8 cellular contexts compared by ENCODE assay signal in genomic region chr11:76733906-76734305, GRCh38. TPM values are rescaled to one million over a fixed set of nuclear protein-coding genes. Genes with fewer than 3 reads are reported as not detected.
A peak's percentile ranks its signal among the peaks of the same experiment; 100 is the strongest.
DNase-seq lines count a peak whose midpoint lies in the region; TF ChIP-seq lines count a peak whose summit lies in the region.
"Not testable (repeated sequence)": the region's sequence is repeated elsewhere in the genome, so short reads cannot be mapped to it uniquely, and the experiment has no call there.

No MANE protein-coding gene starts in this region.

- H3K4me1 ChIP-seq in spleen = peaks cover 0 to 25% (median 8%) of the 10 kb centered on the region in 6 donors

- not testable (repeated sequence) for H3K9me3 Mint-ChIP-seq in endothelial cell (ENCODE audit: unreplicated experiment)

- H3K27ac ChIP-seq in RWPE1, spleen: not testable (repeated sequence)

- not testable (repeated sequence) for H3K36me3 ChIP-seq in spleen

- H3K4me3 ChIP-seq in spleen = not testable (repeated sequence)

- not testable (repeated sequence) for H3K36me3 Mint-ChIP-seq in endothelial cell (ENCODE audit: low read depth, unreplicated experiment)

- not testable (repeated sequence) for H3K9me3 ChIP-seq in spleen

- TF ChIP-seq POLR2A in spleen (IDR thresholded peaks at IDR 0.05) = not testable (repeated sequence)

- H3K4me1 Mint-ChIP-seq in endothelial cell (ENCODE audit: unreplicated experiment) = not testable (repeated sequence)

- TF ChIP-seq CTCF in RWPE1 (conservative IDR thresholded peaks at IDR 0.05; ENCODE audit: low read depth) = peak; percentile 43
- TF ChIP-seq CTCF in endothelial cell (IDR thresholded peaks at IDR 0.05; ENCODE audit: unreplicated experiment) = peak; percentile 70
- TF ChIP-seq CTCF in spleen (IDR thresholded peaks at IDR 0.05 in 8 of 11, conservative IDR thresholded peaks at IDR 0.05 in 3 of 11) = peak in 10 of 11 experiments; percentile 29 to 72 (median 52)

- H3K4me3 Mint-ChIP-seq in endothelial cell (ENCODE audit: unreplicated experiment) = not testable (repeated sequence)

- H3K27me3 ChIP-seq in spleen (replicated peaks in 1 of 7) = not testable (repeated sequence)

- intact Hi-C loops in spleen (cut with DNase I; ENCODE audit: low total_unique reads) = loop anchor here (2.0 to 10.0 kb wide), 2 partner anchors 65 to 181 kb away; no protein-coding TSS in a partner anchor

- CTCF ChIA-PET in RWPE1 (lab: Yijun Ruan, JAX) = interaction anchor here (0.6 to 3.1 kb wide), 16 partner anchors 8 to 184 kb away, joined by 3 to 30 read pairs (median 4); partner anchors contain the start of gene ACER3

- not testable (repeated sequence) for H3K27ac Mint-ChIP-seq in endothelial cell (ENCODE audit: unreplicated experiment)

- not testable (repeated sequence) for H3K27me3 Mint-ChIP-seq in endothelial cell (ENCODE audit: unreplicated experiment)

- DNase-seq in AG20443 (ENCODE audit: low spot score) (peak; percentile 76), GM19240 (ENCODE audit: insufficient read length, low spot score) (peak; percentile 60), NCI-H1436 (lab: John Stamatoyannopoulos, UW) (peak; percentile 66), RWPE1 (ENCODE audit: low spot score) (peak; percentile 82), activated T-cell treated with anti-CD3 and anti-CD28 coated beads for 48 hours (ENCODE audit: low read depth) (peak; percentile 41), endothelial cell (ENCODE audit: low spot score) (peak; percentile 63), kidney glomerular epithelial cell (lab: John Stamatoyannopoulos, UW) (peak; percentile 62)
- not testable (repeated sequence) for DNase-seq in spleen

- 29 to 39% (median 33%) methylated on average over 2 to 3 of the region's 3 CpGs for WGBS in spleen, 5 donors

- POLR2A ChIA-PET in RWPE1 (lab: Yijun Ruan, JAX; ENCODE audit: low non-redundant PET) = not testable (repeated sequence)

RNA-seq across cellular contexts. Expression of gene TSKU, which starts 49.2 kb away (rescaled TPM):
- total RNA-seq in endothelial cell (ENCODE audit: unreplicated experiment) = 29.9 TPM
- total RNA-seq in spleen = 10 to 100 TPM in 6 of 7 donors, 1 to 10 TPM in 1; 9.4 to 18.6 (median 13.1) TPM
- 1 to 10 TPM; 1.1 to 5.7 (median 1.8) TPM for polyA plus RNA-seq in spleen
